Comparison of ENCODE assay signal across 2 cellular contexts in the genomic region with DNA sequence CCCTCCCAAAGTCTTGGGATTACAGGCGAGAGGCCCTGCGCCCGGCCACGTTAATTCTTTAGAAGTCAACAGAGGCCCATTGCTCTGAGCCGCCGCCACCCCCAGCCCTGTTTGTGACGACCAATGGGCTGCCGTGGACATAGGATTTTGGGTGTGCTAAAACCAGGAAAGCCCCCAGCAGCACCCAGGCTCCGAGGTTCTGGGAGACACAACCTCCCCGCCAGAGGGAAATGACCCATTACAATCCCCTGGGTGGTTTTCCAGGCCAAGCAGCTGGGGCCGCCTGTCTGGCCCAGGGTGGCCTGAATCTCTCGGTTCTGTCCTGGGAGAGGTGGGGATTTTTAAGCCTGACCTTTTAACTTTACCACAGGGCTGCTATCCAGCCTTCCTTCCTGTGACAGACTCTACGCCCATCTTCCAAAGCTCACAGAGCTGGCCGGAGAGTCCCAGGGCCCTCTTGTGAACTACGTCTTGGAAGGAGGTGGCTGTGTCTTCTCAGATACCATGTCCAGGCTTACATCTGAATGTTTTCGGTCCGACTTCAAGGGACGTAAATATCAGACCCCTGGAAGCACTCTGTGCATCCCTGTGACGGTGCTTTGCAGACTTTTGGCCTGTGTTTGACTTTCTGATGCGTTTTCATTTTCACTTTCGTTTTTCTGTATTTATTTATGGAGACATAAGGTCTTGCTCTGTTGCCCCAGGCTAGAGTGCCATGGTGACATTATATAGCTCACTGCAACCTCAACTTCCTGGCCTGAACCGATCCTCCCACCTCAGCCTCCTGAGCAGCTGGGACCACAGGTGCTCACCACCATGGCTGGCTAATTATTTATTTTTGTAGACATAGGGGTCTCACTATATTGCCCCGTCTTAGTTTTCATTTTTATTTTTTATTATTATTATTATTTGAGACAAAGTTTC.
TF ChIP-seq lines count a peak whose summit lies in the region.

No MANE protein-coding gene starts in this region.

TF ChIP-seq in SK-N-SH, 30 proteins besides CTCF, POLR2A, EP300 and RAD21 (continued from another document):
- TF ChIP-seq CHD2 (IDR thresholded peaks at IDR 0.05; ENCODE audit: low read length, partially characterized antibody) (no peak), RFX5 (IDR thresholded peaks at IDR 0.05; ENCODE audit: low read length) (no peak), POLR2AphosphoS5 (IDR thresholded peaks at IDR 0.05; ENCODE audit: low read depth, low read length) (no peak), EZH2phosphoT487 (IDR thresholded peaks at IDR 0.05; ENCODE audit: borderline replicate concordance, low read depth) (no peak), SMC3 (IDR thresholded peaks at IDR 0.05; ENCODE audit: low read depth, low read length) (no peak), TAF1 (IDR thresholded peaks at IDR 0.05; ENCODE audit: borderline replicate concordance, low read depth, low read length) (no peak), FOXM1 (IDR thresholded peaks at IDR 0.05; ENCODE audit: low read depth) (no peak), TCF12 (IDR thresholded peaks at IDR 0.05) (no peak), JUND (IDR thresholded peaks at IDR 0.05) (no peak)
- TF ChIP-seq, protein P1, sequence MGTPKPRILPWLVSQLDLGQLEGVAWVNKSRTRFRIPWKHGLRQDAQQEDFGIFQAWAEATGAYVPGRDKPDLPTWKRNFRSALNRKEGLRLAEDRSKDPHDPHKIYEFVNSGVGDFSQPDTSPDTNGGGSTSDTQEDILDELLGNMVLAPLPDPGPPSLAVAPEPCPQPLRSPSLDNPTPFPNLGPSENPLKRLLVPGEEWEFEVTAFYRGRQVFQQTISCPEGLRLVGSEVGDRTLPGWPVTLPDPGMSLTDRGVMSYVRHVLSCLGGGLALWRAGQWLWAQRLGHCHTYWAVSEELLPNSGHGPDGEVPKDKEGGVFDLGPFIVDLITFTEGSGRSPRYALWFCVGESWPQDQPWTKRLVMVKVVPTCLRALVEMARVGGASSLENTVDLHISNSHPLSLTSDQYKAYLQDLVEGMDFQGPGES (IDR thresholded peaks at IDR 0.05; ENCODE audit: low read depth, low read length) = no peak

TF ChIP-seq in SK-N-SH treated with all-trans-retinoic acid at 6 μM for 48 hours, 23 proteins besides CTCF, POLR2A, EP300 and RAD21 (continued from another document):
- TF ChIP-seq, protein P2, sequence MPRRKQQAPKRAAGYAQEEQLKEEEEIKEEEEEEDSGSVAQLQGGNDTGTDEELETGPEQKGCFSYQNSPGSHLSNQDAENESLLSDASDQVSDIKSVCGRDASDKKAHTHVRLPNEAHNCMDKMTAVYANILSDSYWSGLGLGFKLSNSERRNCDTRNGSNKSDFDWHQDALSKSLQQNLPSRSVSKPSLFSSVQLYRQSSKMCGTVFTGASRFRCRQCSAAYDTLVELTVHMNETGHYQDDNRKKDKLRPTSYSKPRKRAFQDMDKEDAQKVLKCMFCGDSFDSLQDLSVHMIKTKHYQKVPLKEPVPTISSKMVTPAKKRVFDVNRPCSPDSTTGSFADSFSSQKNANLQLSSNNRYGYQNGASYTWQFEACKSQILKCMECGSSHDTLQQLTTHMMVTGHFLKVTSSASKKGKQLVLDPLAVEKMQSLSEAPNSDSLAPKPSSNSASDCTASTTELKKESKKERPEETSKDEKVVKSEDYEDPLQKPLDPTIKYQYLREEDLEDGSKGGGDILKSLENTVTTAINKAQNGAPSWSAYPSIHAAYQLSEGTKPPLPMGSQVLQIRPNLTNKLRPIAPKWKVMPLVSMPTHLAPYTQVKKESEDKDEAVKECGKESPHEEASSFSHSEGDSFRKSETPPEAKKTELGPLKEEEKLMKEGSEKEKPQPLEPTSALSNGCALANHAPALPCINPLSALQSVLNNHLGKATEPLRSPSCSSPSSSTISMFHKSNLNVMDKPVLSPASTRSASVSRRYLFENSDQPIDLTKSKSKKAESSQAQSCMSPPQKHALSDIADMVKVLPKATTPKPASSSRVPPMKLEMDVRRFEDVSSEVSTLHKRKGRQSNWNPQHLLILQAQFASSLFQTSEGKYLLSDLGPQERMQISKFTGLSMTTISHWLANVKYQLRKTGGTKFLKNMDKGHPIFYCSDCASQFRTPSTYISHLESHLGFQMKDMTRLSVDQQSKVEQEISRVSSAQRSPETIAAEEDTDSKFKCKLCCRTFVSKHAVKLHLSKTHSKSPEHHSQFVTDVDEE (CRISPR knock-in tag; IDR thresholded peaks at IDR 0.05) = no peak
- TF ChIP-seq ZFP30 (CRISPR knock-in tag; IDR thresholded peaks at IDR 0.05) (no peak), TOX (CRISPR knock-in tag; IDR thresholded peaks at IDR 0.05; ENCODE audit: borderline replicate concordance) (no peak)
TF ChIP-seq in SK-N-SH treated with all-trans-retinoic acid at 6 μM for 48 hours: peak in this region for 0.
